13 cellular contexts compared by ENCODE assay signal in genomic region chr6:33634986-33635385, GRCh38. TPM values are rescaled to one million over a fixed set of nuclear protein-coding genes. Genes with fewer than 3 reads are reported as not detected.
A peak's percentile ranks its signal among the peaks of the same experiment; 100 is the strongest.
DNase-seq lines count a peak whose midpoint lies in the region; ATAC-seq, FAIRE-seq and TF ChIP-seq lines count a peak whose summit lies in the region.
"Had no signal": no experiment of that assay in that cellular context is flagged by ENCODE, and none has a peak within 500 bp of the region (broad histone marks: within the 10 kb centered on the region; RNA-seq: fewer than 3 reads in every experiment).

No MANE protein-coding gene starts in this region.

- dilution Hi-C loops in endothelial cell of umbilical vein (cut with MboI; ENCODE audit: extremely low pct_ligation_motif_present, low sequenced_read_pairs) = no loop called here

- CTCF ChIA-PET in endothelial cell of umbilical vein (lab: Charles Lee) = interaction anchor here (1.0 to 4.4 kb wide), 3 partner anchors 45 to 66 kb away, joined by 4 to 48 read pairs (median 5); no protein-coding TSS in a partner anchor

- H4K20me1 ChIP-seq in endothelial cell of umbilical vein (replicated peaks; ENCODE audit: control insufficient read depth, extremely low read depth, insufficient read depth, low read length) (no peaks in the 10 kb centered on the region), osteoblast (ENCODE audit: insufficient read depth, low read length) (peaks cover 19% of the 10 kb centered on the region)

- H3K79me2 ChIP-seq in endothelial cell of umbilical vein (ENCODE audit: control insufficient read depth, insufficient read depth, low read length) (peaks cover 26% of the 10 kb centered on the region), osteoblast (ENCODE audit: insufficient read depth, low read length) (peaks cover 73% of the 10 kb centered on the region)

- peak overlapping the region; percentile 93 for H3K4me2 ChIP-seq in endothelial cell of umbilical vein (ENCODE audit: insufficient read depth, low read length)
- no peak overlapping the region for H3K4me2 ChIP-seq in osteoblast (ENCODE audit: insufficient read depth, low read length)

- H3K9ac ChIP-seq in HUES48 (ENCODE audit: low read depth, low read length) = no peak overlapping the region
- no peak overlapping the region for H3K9ac ChIP-seq in endothelial cell of umbilical vein (replicated peaks; ENCODE audit: extremely low read depth, insufficient read depth, low read length)

- peaks cover 9% of the 10 kb centered on the region for H3K36me3 Mint-ChIP-seq in activated T-cell treated with anti-CD3 and anti-CD28 coated beads, Interleukin-2, amount 50 U/mL, for 4 hours (ENCODE audit: insufficient read depth)

- H3K36me3 ChIP-seq in HUES48 (ENCODE audit: control insufficient read depth, insufficient read depth, low read length) (no peaks in the 10 kb centered on the region), endothelial cell of umbilical vein (ENCODE audit: control insufficient read depth in 2 of 2, extremely low read depth in 1 of 2, insufficient read depth in 2 of 2, low read length in 2 of 2) (no peaks in the 10 kb centered on the region), osteoblast (ENCODE audit: insufficient read depth, low read length) (no peaks in the 10 kb centered on the region), Peyer's patch (peaks cover 0 to under 1% (median 0%) of the 10 kb centered on the region in 3 donors)

- TF ChIP-seq CTCF in endothelial cell of umbilical vein (IDR thresholded peaks at IDR 0.05; ENCODE audit: extremely low read depth in 1 of 2, insufficient read depth in 1 of 2, low read depth in 1 of 2, low read length in 2 of 2) = no peak
- no peak for TF ChIP-seq CTCF in osteoblast (IDR thresholded peaks at IDR 0.05; ENCODE audit: extremely low read depth, low read depth, low read length)
- TF ChIP-seq CTCF in Peyer's patch (IDR thresholded peaks at IDR 0.05) = no peak

- DNase-seq in activated T-cell treated with anti-CD3 and anti-CD28 coated beads, Interleukin-2, amount 50 U/mL, for 4 hours = no peak
- DNase-seq in activated T-cell treated with anti-CD3 and anti-CD28 coated beads, Interleukin-2, amount 50 U/mL, for 48 hours = no peak
- DNase-seq in endothelial cell of umbilical vein (ENCODE audit: low read depth, low spot score) (no peak), osteoblast (ENCODE audit: insufficient read length, low spot score, missing footprints) (peak; percentile 30), Peyer's patch (no peak)
- DNase-seq: cortex of kidney; DMS79 treated with DMSO at 0.1 percent for 48 hours; NCI-H1092; stimulated activated CD4-positive, alpha-beta T cell treated with anti-CD3 and anti-CD28 coated beads, Interleukin-2, amount 100 ng/mL, for 48 hours had no signal

- H3K4me3 ChIP-seq in HUES48 (ENCODE audit: low read depth, low read length) (0 out of 2 replicates have a peak overlapping the region, but pooled peaks have one; percentile 70), endothelial cell of umbilical vein (replicated peaks in 1 of 3; ENCODE audit: insufficient read depth in 1 of 3, low read depth in 1 of 3, low read length in 3 of 3) (peak overlapping the region in 2 of 3 experiments; percentile 1 to 31), osteoblast (ENCODE audit: insufficient read depth, low read length) (no peak overlapping the region), Peyer's patch (no peak overlapping the region)

- FAIRE-seq in endothelial cell of umbilical vein (lab: Jason Lieb, UNC) = peak; percentile 58
- FAIRE-seq: HTR-8/SVneo had no signal

- no TSS peak for BruUV-seq in endothelial cell of umbilical vein (replicated peaks; lab: Mats Ljungman, UMichigan)

- TF ChIP-seq POLR2A in endothelial cell of umbilical vein (IDR thresholded peaks at IDR 0.05; ENCODE audit: low read depth, low read length) (no peak), Peyer's patch (IDR thresholded peaks at IDR 0.05) (no peak)

- POLR2A ChIA-PET in endothelial cell of umbilical vein (lab: Charles Lee) = no interaction called here

- H3K4me1 Mint-ChIP-seq in activated T-cell treated with anti-CD3 and anti-CD28 coated beads, Interleukin-2, amount 50 U/mL, for 4 hours (ENCODE audit: low read depth) = peaks cover 51% of the 10 kb centered on the region

- H2AFZ ChIP-seq in endothelial cell of umbilical vein (ENCODE audit: low read depth, low read length) = no peak overlapping the region
- no peak overlapping the region for H2AFZ ChIP-seq in osteoblast (ENCODE audit: low read length)

- peak overlapping the region; percentile 31 for H3K4me3 Mint-ChIP-seq in activated T-cell treated with anti-CD3 and anti-CD28 coated beads, Interleukin-2, amount 50 U/mL, for 4 hours

- ATAC-seq in activated T-cell treated with anti-CD3 and anti-CD28 coated beads, Interleukin-2, amount 50 U/mL, for 4 hours = no peak
- no peak for ATAC-seq in HG02610 (IDR thresholded peaks at IDR 0.05; ENCODE audit: unreplicated experiment)
- ATAC-seq in GM21576 (IDR thresholded peaks at IDR 0.05; ENCODE audit: unreplicated experiment) = no peak

- H3K9me3 ChIP-seq in HUES48 (ENCODE audit: control insufficient read depth, insufficient read depth, low read length) (no peaks in the 10 kb centered on the region), endothelial cell of umbilical vein (replicated peaks; ENCODE audit: control insufficient read depth, insufficient read depth, low read length) (no peaks in the 10 kb centered on the region), osteoblast (ENCODE audit: low read depth, low read length) (no peaks in the 10 kb centered on the region), Peyer's patch (no peaks in the 10 kb centered on the region)

- H3K4me1 ChIP-seq in HUES48 (ENCODE audit: control insufficient read depth, insufficient read depth, low read length) (peaks cover 36% of the 10 kb centered on the region), endothelial cell of umbilical vein (ENCODE audit: control insufficient read depth, extremely low read depth, insufficient read depth, low read length) (peaks cover 23% of the 10 kb centered on the region), osteoblast (ENCODE audit: insufficient read depth, low read length) (peaks cover 13% of the 10 kb centered on the region), Peyer's patch (peaks cover 0 to 33% (median 22%) of the 10 kb centered on the region in 4 donors)

- no peaks in the 10 kb centered on the region for H3K9me1 ChIP-seq in endothelial cell of umbilical vein (replicated peaks; ENCODE audit: control insufficient read depth, extremely low read depth, insufficient read depth, low read length)

- H3K27me3 Mint-ChIP-seq in activated T-cell treated with anti-CD3 and anti-CD28 coated beads, Interleukin-2, amount 50 U/mL, for 4 hours (ENCODE audit: low read depth) = no peaks in the 10 kb centered on the region

- intact Hi-C loops in endothelial cell of umbilical vein (cut with micrococcal nuclease) = loop anchor here (2.0 to 5.0 kb wide), 2 partner anchors 37 to 66 kb away; no protein-coding TSS in a partner anchor

- H3K27ac ChIP-seq in HUES48 (ENCODE audit: low read depth, low read length) = no peak overlapping the region
- no peak overlapping the region for H3K27ac ChIP-seq in endothelial cell of umbilical vein (ENCODE audit: insufficient read depth, low read depth, low read length)
- no peak overlapping the region for H3K27ac ChIP-seq in osteoblast (ENCODE audit: low read depth, low read length)
- H3K27ac ChIP-seq in Peyer's patch = no peak overlapping the region

- H3K27me3 ChIP-seq in HUES48 (ENCODE audit: control insufficient read depth, insufficient read depth, low read length) (peaks cover 9% of the 10 kb centered on the region; the same call in 1 of the 2 replicates), endothelial cell of umbilical vein (ENCODE audit: control insufficient read depth in 2 of 2, insufficient read depth in 2 of 2, low read length in 2 of 2) (no peaks in the 10 kb centered on the region), osteoblast (ENCODE audit: insufficient read depth, low read length) (no peaks in the 10 kb centered on the region), Peyer's patch (no peaks in the 10 kb centered on the region)

- no peaks in the 10 kb centered on the region for H3K9me3 Mint-ChIP-seq in activated T-cell treated with anti-CD3 and anti-CD28 coated beads, Interleukin-2, amount 50 U/mL, for 4 hours

TF ChIP-seq in endothelial cell of umbilical vein, 7 proteins besides CTCF, POLR2A, EP300 and RAD21 (continues in another document):
- TF ChIP-seq GATA2 (IDR thresholded peaks at IDR 0.05; ENCODE audit: insufficient read depth, insufficient read length, low read depth, low read length) (no peak), POLR2AphosphoS5 (IDR thresholded peaks at IDR 0.05; ENCODE audit: insufficient read depth, low read depth, low read length) (no peak), FOS (IDR thresholded peaks at IDR 0.05; ENCODE audit: borderline replicate concordance, insufficient read depth, low read length) (no peak)

RNA-seq across cellular contexts. Expression of gene ITPR3, which starts 13.9 kb away (rescaled TPM):
- 10 to 100 TPM; 34.6 to 37.2 (median 35.5) TPM for total RNA-seq in activated T-cell treated with anti-CD3 and anti-CD28 coated beads, Interleukin-2, amount 50 U/mL, for 4 hours
- 40.5 and 52.2 TPM in 2 replicates for total RNA-seq in endothelial cell of umbilical vein
- 28.8 and 31.9 TPM in 2 replicates for polyA plus RNA-seq in endothelial cell of umbilical vein
- 21.2 and 23.9 TPM in 2 replicates for polyA plus RNA-seq in endothelial cell of umbilical vein (2011; cell fraction: cytosol; rRNA removed)
- polyA plus RNA-seq in endothelial cell of umbilical vein (2011; cell fraction: nucleus; rRNA removed) = 168 and 176 TPM in 2 replicates
- 31.8 and 34.2 TPM in 2 replicates for polyA plus RNA-seq in endothelial cell of umbilical vein (2012)
- 46.8 and 51.3 TPM in 2 replicates for polyA minus RNA-seq in endothelial cell of umbilical vein
- polyA minus RNA-seq in endothelial cell of umbilical vein (2011; cell fraction: cytosol; rRNA and poly(A)+ RNA removed) = 53.1 TPM
- 40.9 and 48.2 TPM in 2 replicates for polyA minus RNA-seq in endothelial cell of umbilical vein (2011; cell fraction: nucleus; rRNA and poly(A)+ RNA removed)
- total RNA-seq in osteoblast = 46.7 and 52.2 TPM in 2 replicates
- total RNA-seq in Peyer's patch = 100 to 1,000 TPM; 139 to 250 (median 182) TPM

RNA-seq across cellular contexts. Expression of gene BAK1, which starts 54.9 kb away (rescaled TPM):
- 10 to 100 TPM; 42.1 to 52.0 (median 49.8) TPM for total RNA-seq in activated T-cell treated with anti-CD3 and anti-CD28 coated beads, Interleukin-2, amount 50 U/mL, for 4 hours
- total RNA-seq in endothelial cell of umbilical vein = 25.4 and 27.5 TPM in 2 replicates
- 37.1 and 39.8 TPM in 2 replicates for polyA plus RNA-seq in endothelial cell of umbilical vein
- 24.6 and 27.6 TPM in 2 replicates for polyA plus RNA-seq in endothelial cell of umbilical vein (2011; cell fraction: cytosol; rRNA removed)
- 15.3 and 17.0 TPM in 2 replicates for polyA plus RNA-seq in endothelial cell of umbilical vein (2011; cell fraction: nucleus; rRNA removed)
- polyA plus RNA-seq in endothelial cell of umbilical vein (2012) = 29.1 and 30.7 TPM in 2 replicates
- polyA minus RNA-seq in endothelial cell of umbilical vein = 32.9 and 34.5 TPM in 2 replicates
- polyA minus RNA-seq in endothelial cell of umbilical vein (2011; cell fraction: cytosol; rRNA and poly(A)+ RNA removed) = 19.3 TPM
- polyA minus RNA-seq in endothelial cell of umbilical vein (2011; cell fraction: nucleus; rRNA and poly(A)+ RNA removed) = 6.8 and 7.2 TPM in 2 replicates
- total RNA-seq in osteoblast = 13.3 and 13.8 TPM in 2 replicates
- 10 to 100 TPM; 28.9 to 71.7 (median 66.3) TPM for total RNA-seq in Peyer's patch

Comparison
In these comparisons a context has a peak if more than half of its experiments do, and no peak if none do; other contexts are left out.
1. H3K4me3 ChIP-seq: peak in HUES48 (single experiment) and endothelial cell of umbilical vein (2 of 3); none in osteoblast (single experiment) and Peyer's patch (0 of 4).